ENCODE assay signal across 9 cellular contexts in genomic region chr10:87771871-87772500, GRCh38. TPM values are rescaled to one million over a fixed set of nuclear protein-coding genes. Genes with fewer than 3 reads are reported as not detected.
DNase-seq lines count a peak whose midpoint lies in the region; ATAC-seq and TF ChIP-seq lines count a peak whose summit lies in the region.
"Had no signal": no experiment of that assay in that cellular context is flagged by ENCODE, and none has a peak within 500 bp of the region (broad histone marks: within the 10 kb centered on the region; RNA-seq: fewer than 3 reads in every experiment).

No MANE protein-coding gene starts in this region.

- POLR2A ChIA-PET in OCI-LY7 (lab: Charles Lee): interaction anchor here (0.6 to 1.3 kb wide), 4 partner anchors 20 to 454 kb away, joined by 3 to 5 read pairs (median 3); partner anchors contain the start of gene ATAD1

- H3K4me3 ChIP-seq in OCI-LY7 (ENCODE audit: low read depth, low read length, poor library complexity, severe bottlenecking): no peak overlapping the region
- H3K4me3 ChIP-seq in parathyroid adenoma (ENCODE audit: low read depth, low read length): no peak overlapping the region

- no peaks in the 10 kb centered on the region for H3K9me2 ChIP-seq in OCI-LY7 (ENCODE audit: insufficient read depth, low read length)

- peak; percentile 32 for ATAC-seq in esophagus mucosa
- ATAC-seq in GM19467 (IDR thresholded peaks at IDR 0.05; ENCODE audit: unreplicated experiment): no peak
- no peak for ATAC-seq in GM19455 (IDR thresholded peaks at IDR 0.05; ENCODE audit: unreplicated experiment)
- no peak for ATAC-seq in activated T-cell treated with anti-CD3 and anti-CD28 coated beads, Interleukin-2, amount 50 U/mL, for 4 hours

- H3K4me2 ChIP-seq in OCI-LY7 (ENCODE audit: low read length): no peak overlapping the region
- H3K4me2 ChIP-seq in parathyroid adenoma (ENCODE audit: low read length): no peak overlapping the region

- H3K9me3 Mint-ChIP-seq in activated T-cell treated with anti-CD3 and anti-CD28 coated beads, Interleukin-2, amount 50 U/mL, for 4 hours: no peaks in the 10 kb centered on the region

- CTCF ChIA-PET in OCI-LY7 (lab: Charles Lee; ENCODE audit: unreplicated experiment): no interaction called here

- peaks cover 9% of the 10 kb centered on the region for H3K4me1 ChIP-seq in OCI-LY7 (ENCODE audit: insufficient read depth, low read length, poor library complexity, severe bottlenecking)
- no peaks in the 10 kb centered on the region for H3K4me1 ChIP-seq in parathyroid adenoma

- TF ChIP-seq CTCF in GM12873 (IDR thresholded peaks at IDR 0.05; ENCODE audit: insufficient read depth, low read depth, low read length, missing control alignments) (peak; percentile 34), OCI-LY7 (conservative IDR thresholded peaks at IDR 0.05; ENCODE audit: low read length) (peak; percentile 86), parathyroid adenoma (IDR thresholded peaks at IDR 0.05) (peak; percentile 47)

- H3K36me3 Mint-ChIP-seq in activated T-cell treated with anti-CD3 and anti-CD28 coated beads, Interleukin-2, amount 50 U/mL, for 4 hours (ENCODE audit: insufficient read depth): peaks cover 35% of the 10 kb centered on the region

- H3K79me2 ChIP-seq in OCI-LY7 (ENCODE audit: insufficient read depth, low read depth, low read length): 0 out of 2 replicates have a peak, but pooled peaks cover 8% of the 10 kb centered on the region
- H3K79me2 ChIP-seq in parathyroid adenoma: no peaks in the 10 kb centered on the region

- H3K9me3 ChIP-seq in OCI-LY7 (ENCODE audit: low read length): no peaks in the 10 kb centered on the region
- no peaks in the 10 kb centered on the region for H3K9me3 ChIP-seq in parathyroid adenoma (ENCODE audit: control insufficient read depth, low read length)

- no peaks in the 10 kb centered on the region for H4K20me1 ChIP-seq in OCI-LY7 (ENCODE audit: insufficient read depth, low read length)

- H3K27ac ChIP-seq in OCI-LY7 (ENCODE audit: low read depth, low read length, poor library complexity, severe bottlenecking) (no peak overlapping the region), parathyroid adenoma (no peak overlapping the region)

- no peaks in the 10 kb centered on the region for H3K4me1 Mint-ChIP-seq in activated T-cell treated with anti-CD3 and anti-CD28 coated beads, Interleukin-2, amount 50 U/mL, for 4 hours (ENCODE audit: low read depth)

- H3K36me3 ChIP-seq in OCI-LY7 (ENCODE audit: insufficient read depth, low read length) (peaks cover 81% of the 10 kb centered on the region), parathyroid adenoma (ENCODE audit: control insufficient read depth, insufficient read depth, low read length) (no peaks in the 10 kb centered on the region)

- intact Hi-C loops in OCI-LY7 (cut with micrococcal nuclease; ENCODE audit: unreplicated experiment): no loop called here

- no peak overlapping the region for H3K4me3 Mint-ChIP-seq in activated T-cell treated with anti-CD3 and anti-CD28 coated beads, Interleukin-2, amount 50 U/mL, for 4 hours
- H3K4me3 Mint-ChIP-seq: activated naive CD8-positive, alpha-beta T cell had no signal

- H3K9ac ChIP-seq in parathyroid adenoma: no peak overlapping the region

- DNase-seq in A172 (ENCODE audit: low spot score) (peak; percentile 32), OCI-LY7 (ENCODE audit: low spot score) (peak; percentile 44)
- no peak for DNase-seq in activated T-cell treated with anti-CD3 and anti-CD28 coated beads, Interleukin-2, amount 50 U/mL, for 4 hours

- no peaks in the 10 kb centered on the region for H3K27me3 Mint-ChIP-seq in activated T-cell treated with anti-CD3 and anti-CD28 coated beads, Interleukin-2, amount 50 U/mL, for 4 hours (ENCODE audit: low read depth)
- H3K27me3 Mint-ChIP-seq: activated naive CD8-positive, alpha-beta T cell had no signal

- H2AFZ ChIP-seq in OCI-LY7 (ENCODE audit: low read length) (no peak overlapping the region), parathyroid adenoma (no peak overlapping the region)

- no TSS peak for BruUV-seq in OCI-LY7 (replicated peaks; lab: Mats Ljungman, UMichigan)

- no peaks in the 10 kb centered on the region for H3K27me3 ChIP-seq in parathyroid adenoma (ENCODE audit: control insufficient read depth, insufficient read depth, low read length)

RNA-seq across cellular contexts. Expression of gene ATAD1, which starts 46.0 kb away (rescaled TPM):
- total RNA-seq in A172 (2014; rRNA removed; shearing (Covaris generic)): 62.9 TPM in 2 replicates
- 17.7 and 19.6 TPM in 2 replicates for total RNA-seq in OCI-LY7 (2014; rRNA removed; shearing (Covaris generic))
- 44.7 and 47.7 TPM in 2 replicates for total RNA-seq in OCI-LY7 (2022)
- 26.3 TPM for total RNA-seq in esophagus mucosa
- 10 to 100 TPM; 52.2 to 61.1 (median 52.5) TPM for total RNA-seq in activated T-cell treated with anti-CD3 and anti-CD28 coated beads, Interleukin-2, amount 50 U/mL, for 4 hours

Comparison
In these comparisons a context has a peak if more than half of its experiments do, and no peak if none do; other contexts are left out.
1. CTCF ChIP-seq: peak in every context shown above with its lines; median percentile 86 in OCI-LY7; 47 in parathyroid adenoma; 34 in GM12873.